8 cellular contexts compared by ENCODE assay signal in the genomic region with DNA sequence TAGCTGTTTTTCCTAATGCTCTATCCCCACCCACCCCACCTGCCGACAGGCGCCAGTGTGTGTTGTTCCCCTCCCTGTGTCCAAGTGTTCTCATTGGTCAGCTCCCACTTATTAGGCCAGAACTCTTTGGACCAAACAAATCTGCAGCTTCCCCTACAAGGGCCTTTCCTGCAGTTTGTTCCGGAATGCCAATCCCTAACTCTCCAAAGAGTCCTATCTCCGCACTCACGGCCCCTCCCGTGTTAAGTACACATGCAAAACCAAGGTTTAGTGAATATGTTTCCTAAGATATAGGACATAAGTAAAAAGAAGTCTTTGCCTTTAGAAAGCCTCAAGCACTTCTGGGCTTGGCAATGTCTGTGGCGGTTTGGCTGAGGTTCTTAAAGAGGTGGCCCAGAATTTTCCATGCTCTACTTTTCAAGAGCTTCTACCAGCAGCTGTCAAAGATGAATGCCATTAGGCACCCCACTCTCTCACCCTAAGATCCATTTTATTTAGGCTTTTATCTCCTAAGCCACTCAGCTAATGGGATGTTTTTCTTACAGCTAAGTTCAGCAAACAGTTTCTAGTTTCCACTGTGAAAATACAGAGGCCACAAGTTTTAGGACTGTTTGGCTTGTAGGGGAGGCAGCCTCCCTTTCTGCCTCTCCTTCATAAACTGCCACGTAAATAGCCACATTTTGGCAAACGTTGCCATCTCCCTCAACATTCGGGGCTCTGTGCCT. TPM values are rescaled to one million over a fixed set of nuclear protein-coding genes. Genes with fewer than 3 reads are reported as not detected.
DNase-seq lines count a peak whose midpoint lies in the region; ATAC-seq and TF ChIP-seq lines count a peak whose summit lies in the region.

No MANE protein-coding gene starts in this region.

- DNase-seq in AG04450 (ENCODE audit: low read depth, low spot score) (no peak), body of pancreas (peak in 2 of 4 donors; percentile 16 to 24), left lung (peak; percentile 64 to 74), testis (peak; percentile 37), NAMALWA (ENCODE audit: low spot score) (no peak), left lobe of liver (ENCODE audit: low spot score) (no peak)

- no peaks in the 10 kb centered on the region; the same call in 1 of the 2 replicates for H3K9me3 ChIP-seq in AG04450 (ENCODE audit: control insufficient read depth, insufficient read depth, low read length)
- no peaks in the 10 kb centered on the region for H3K9me3 ChIP-seq in HUES6 (ENCODE audit: control insufficient read depth, insufficient read depth, low read depth, low read length)
- H3K9me3 ChIP-seq in body of pancreas, result no peaks in the 10 kb centered on the region
- H3K9me3 ChIP-seq in left lung, result no peaks in the 10 kb centered on the region
- H3K9me3 ChIP-seq in testis, result no peaks in the 10 kb centered on the region

- intact Hi-C loops in body of pancreas (cut with DNase I), result no loop called here
- intact Hi-C loops in left lung (cut with DNase I), result no loop called here
- intact Hi-C loops in testis (cut with DNase I; ENCODE audit: low total_unique reads), result no loop called here

- no peak for TF ChIP-seq POLR2A in body of pancreas (IDR thresholded peaks at IDR 0.05)
- no peak for TF ChIP-seq POLR2A in testis (IDR thresholded peaks at IDR 0.05)

- H3K4me3 ChIP-seq in AG04450 (ENCODE audit: low read depth, low read length) (peak overlapping the region; percentile 79), HUES6 (ENCODE audit: low read depth, low read length) (peak overlapping the region; percentile 89), body of pancreas (peak overlapping the region; percentile 71 to 78), left lung (peak overlapping the region; percentile 77 to 90), testis (peak overlapping the region; percentile 90 to 95)

- peak overlapping the region; percentile 68 for H3K9ac ChIP-seq in HUES6 (ENCODE audit: low read length)

- TF ChIP-seq CTCF in AG04450 (IDR thresholded peaks at IDR 0.05; ENCODE audit: low read depth, low read length) (no peak), body of pancreas (IDR thresholded peaks at IDR 0.05) (no peak), left lung (IDR thresholded peaks at IDR 0.05) (no peak), testis (IDR thresholded peaks at IDR 0.05) (no peak)

- 9 to 20% methylated on average over 10 of the region's 10 CpGs for whole genome bisulfite sequencing in body of pancreas, 2 donors
- 3 to 9% methylated on average over 10 of the region's 10 CpGs for WGBS in testis, 2 donors

- POLR2A ChIA-PET in AG04450 (lab: Yijun Ruan, JAX), result interaction anchor here (0.7 kb wide), 1 partner anchor 33 kb away, joined by 4 read pairs; no protein-coding TSS in a partner anchor

- ATAC-seq in body of pancreas (no peak), left lung (peak; percentile 42), GM21576 (IDR thresholded peaks at IDR 0.05; ENCODE audit: unreplicated experiment) (no peak), left lobe of liver (no peak)

- H3K4me1 ChIP-seq in HUES6 (ENCODE audit: control insufficient read depth, insufficient read depth, low read length), result peaks cover 17% of the 10 kb centered on the region
- peaks cover 31% of the 10 kb centered on the region for H3K4me1 ChIP-seq in body of pancreas
- peaks cover 19 to 63% of the 10 kb centered on the region in 2 donors for H3K4me1 ChIP-seq in left lung
- H3K4me1 ChIP-seq in testis, result peaks cover 17% of the 10 kb centered on the region

- CTCF ChIA-PET in AG04450 (lab: Charles Lee), result interaction anchor here (1.0 to 1.4 kb wide), 3 partner anchors 8 to 74 kb away, joined by 3 to 6 read pairs (median 3); no protein-coding TSS in a partner anchor

- H3K27me3 ChIP-seq in AG04450 (ENCODE audit: control insufficient read depth, insufficient read depth, low read length) (no peaks in the 10 kb centered on the region), HUES6 (ENCODE audit: control insufficient read depth, insufficient read depth, low read length) (peaks cover 15% of the 10 kb centered on the region), body of pancreas (no peaks in the 10 kb centered on the region), left lung (no peaks in the 10 kb centered on the region), testis (no peaks in the 10 kb centered on the region)

- H3K27ac ChIP-seq in AG04450 (ENCODE audit: low read depth, low read length) (no peak overlapping the region), HUES6 (ENCODE audit: low read depth, low read length) (no peak overlapping the region), body of pancreas (peak overlapping the region in 3 of 4 donors; percentile 85 to 93 (median 91)), left lung (peak overlapping the region; percentile 90 to 97), testis (peak overlapping the region; percentile 83 to 96)

- H3K36me3 ChIP-seq in HUES6 (ENCODE audit: control insufficient read depth, insufficient read depth, low read length) (peaks cover 3% of the 10 kb centered on the region; the same call in 1 of the 2 replicates), body of pancreas (replicated peaks in 1 of 2; ENCODE audit: insufficient read depth in 1 of 2, low read depth in 2 of 2) (no peaks in the 10 kb centered on the region), left lung (peaks cover 0 to 22% of the 10 kb centered on the region in 2 donors), testis (ENCODE audit: low read depth, missing control alignments) (no peaks in the 10 kb centered on the region)

RNA-seq across cellular contexts. Expression of a gene that starts 1.6 kb away (rescaled TPM):
- polyA plus RNA-seq in AG04450 (2011; rRNA removed) (1,182 and 1,226 TPM in 2 replicates), testis (ENCODE audit: insufficient read depth, low read depth, low replicate concordance) (343 TPM)
- 475 and 515 TPM in 2 replicates for polyA minus RNA-seq in AG04450 (2011; rRNA and poly(A)+ RNA removed)
- total RNA-seq in body of pancreas (100 to 1,000 TPM in 1 of 2 donors, 10 to 100 TPM in 1; 68.2 to 194 TPM), left lung (1,000 to 10,000 TPM in 1 of 2 donors, 100 to 1,000 TPM in 1; 928 to 1,244 TPM), testis (100 to 1,000 TPM; 157 to 230 TPM), left lobe of liver (149 TPM)

RNA-seq across cellular contexts. Expression of a gene that starts 34.0 kb away (rescaled TPM):
- polyA plus RNA-seq in AG04450 (2011; rRNA removed) (not detected in 2 replicates), testis (ENCODE audit: insufficient read depth, low read depth, low replicate concordance) (12.8 TPM)
- not detected in 2 replicates for polyA minus RNA-seq in AG04450 (2011; rRNA and poly(A)+ RNA removed)
- total RNA-seq in body of pancreas (not detected), left lung (1 to 10 TPM in 1 of 2 donors, not detected in 1; 2.2 TPM), testis (under 1 TPM in 1 of 2 donors, not detected in 1; 0.81 TPM), left lobe of liver (not detected)

RNA-seq across cellular contexts. Expression of a gene that starts 39.7 kb away (rescaled TPM):
- polyA plus RNA-seq in AG04450 (2011; rRNA removed) (33.3 and 43.4 TPM in 2 replicates), testis (ENCODE audit: insufficient read depth, low read depth, low replicate concordance) (44.8 TPM)
- polyA minus RNA-seq in AG04450 (2011; rRNA and poly(A)+ RNA removed), result 19.1 and 38.4 TPM in 2 replicates
- total RNA-seq in body of pancreas (10 to 100 TPM; 24.7 to 40.5 TPM), left lung (10 to 100 TPM; 25.9 to 30.5 TPM), testis (10 to 100 TPM; 27.2 to 39.3 TPM), left lobe of liver (18.9 TPM)

Comparison
In these comparisons a context has a peak if more than half of its experiments do, and no peak if none do; other contexts are left out.
1. DNase-seq: peak in left lung (2 of 2) and testis (single experiment); none in AG04450 (single experiment), NAMALWA (single experiment) and left lobe of liver (single experiment).
2. H3K27ac ChIP-seq: peak in body of pancreas (3 of 4), left lung (2 of 2) and testis (2 of 2); none in AG04450 (single experiment) and HUES6 (single experiment).
3. Peak in every context shown above with its lines, with median percentiles within 50 percentile points of each other: H3K4me3 ChIP-seq.